In the genomic region with DNA sequence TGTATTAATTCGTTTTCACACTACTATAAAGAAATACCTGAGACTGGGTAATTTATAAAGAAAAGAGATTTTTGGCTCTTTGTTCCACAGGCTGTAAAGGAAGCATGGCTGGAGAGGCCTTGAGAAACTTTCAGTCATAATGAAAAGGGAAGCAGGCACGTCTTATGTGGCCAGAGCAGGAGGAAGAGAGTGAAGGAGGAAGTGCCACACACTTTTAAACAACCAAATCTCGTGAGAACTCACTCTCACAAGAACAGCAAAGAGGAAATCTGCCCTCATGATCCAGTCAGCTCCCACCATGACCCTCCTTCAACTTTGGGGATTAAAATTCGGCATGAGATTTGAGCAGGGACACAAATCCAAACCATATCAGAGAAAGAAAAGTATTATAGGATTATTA, we compare ENCODE assay signal across 1 cellular context.
TF ChIP-seq lines count a peak whose summit lies in the region.

No MANE protein-coding gene starts in this region.

TF ChIP-seq in GM23338, 12 proteins besides CTCF, POLR2A, EP300 and RAD21 (continued from another document):
- no peak for TF ChIP-seq ETS1 (IDR thresholded peaks at IDR 0.05)
- no peak for TF ChIP-seq EZH2phosphoT487 (IDR thresholded peaks at IDR 0.05; ENCODE audit: unreplicated experiment)
- TF ChIP-seq ZNF331 (CRISPR knock-in tag; IDR thresholded peaks at IDR 0.05; ENCODE audit: low read depth): no peak
- no peak for TF ChIP-seq STAT1 (IDR thresholded peaks at IDR 0.05; ENCODE audit: unreplicated experiment)
- TF ChIP-seq CREB1 (CRISPR knock-in tag; IDR thresholded peaks at IDR 0.05; ENCODE audit: low read depth): no peak
- TF ChIP-seq ZNF114 (CRISPR knock-in tag; IDR thresholded peaks at IDR 0.05): no peak
- TF ChIP-seq NANOG (IDR thresholded peaks at IDR 0.05; ENCODE audit: borderline replicate concordance): no peak
